In genomic region chr6:25578538-25578937, GRCh38 we compare ENCODE assay signal across 22 cellular contexts.
"Had no signal": no experiment of that assay in that cellular context is flagged by ENCODE, and none has a peak within 500 bp of the region (broad histone marks: within the 10 kb centered on the region; RNA-seq: fewer than 3 reads in every experiment).

No MANE protein-coding gene starts in this region.

- H3K4me1 ChIP-seq: sigmoid colon, testis, tibial nerve, upper lobe of right lung, vagina had no signal

- DNase-seq: effector memory CD4-positive, alpha-beta T cell; heart left ventricle; hypothalamus; kidney glomerular epithelial cell; mammary epithelial cell; naive thymus-derived CD4-positive, alpha-beta T cell; posterior cingulate gyrus; sigmoid colon; stimulated activated CD4-positive, alpha-beta T cell treated with anti-CD3 and anti-CD28 coated beads, Interleukin-2, amount 100 ng/mL, for 24 hours; stimulated activated CD4-positive, alpha-beta T cell treated with anti-CD3 and anti-CD28 coated beads, Interleukin-4, amount 100 ng/mL, for 4 hours; stimulated activated naive B cell treated with anti-CD40 and anti-IgM and Interleukin-4, amounts not matched to agents 10 μg/mL and 1 μg/mL and 100 μg/mL, for 72 hours; stimulated activated naive CD8-positive, alpha-beta T cell treated with anti-CD3 and anti-CD28 coated beads, Interleukin-15, amount 100 ng/mL, for 72 hours; testis; upper lobe of right lung had no signal

- H3K4me3 ChIP-seq: heart left ventricle, sigmoid colon, skin epidermis, testis, tibial nerve, upper lobe of right lung, vagina had no signal

- H3K4me3 Mint-ChIP-seq: naive thymus-derived CD4-positive, alpha-beta T cell; stimulated activated naive B cell treated with anti-CD40 and anti-IgM and Interleukin-4, amounts not matched to agents 10 μg/mL and 1 μg/mL and 100 μg/mL, for 72 hours; stimulated activated naive CD8-positive, alpha-beta T cell treated with anti-CD3 and anti-CD28 coated beads, Interleukin-15, amount 100 ng/mL, for 72 hours had no signal

- ATAC-seq: esophagus mucosa; heart left ventricle; left lobe of liver; naive thymus-derived CD4-positive, alpha-beta T cell; stimulated activated naive B cell treated with anti-CD40 and anti-IgM and Interleukin-4, amounts not matched to agents 10 μg/mL and 1 μg/mL and 100 μg/mL, for 72 hours; stimulated activated naive CD8-positive, alpha-beta T cell treated with anti-CD3 and anti-CD28 coated beads, Interleukin-15, amount 100 ng/mL, for 72 hours; upper lobe of right lung had no signal

- H3K27me3 ChIP-seq: heart left ventricle, neutrophil, sigmoid colon, testis, tibial nerve, upper lobe of right lung, vagina had no signal

- H3K27me3 Mint-ChIP-seq: stimulated activated naive B cell treated with anti-CD40 and anti-IgM and Interleukin-4, amounts not matched to agents 10 μg/mL and 1 μg/mL and 100 μg/mL, for 72 hours; stimulated activated naive CD8-positive, alpha-beta T cell treated with anti-CD3 and anti-CD28 coated beads, Interleukin-15, amount 100 ng/mL, for 72 hours had no signal

- H3K9me3 ChIP-seq: heart left ventricle, neutrophil, sigmoid colon, testis, tibial nerve, upper lobe of right lung, vagina had no signal

- FAIRE-seq: endometrium, islet of Langerhans had no signal

- H3K27ac Mint-ChIP-seq: naive thymus-derived CD4-positive, alpha-beta T cell; stimulated activated naive B cell treated with anti-CD40 and anti-IgM and Interleukin-4, amounts not matched to agents 10 μg/mL and 1 μg/mL and 100 μg/mL, for 72 hours; stimulated activated naive CD8-positive, alpha-beta T cell treated with anti-CD3 and anti-CD28 coated beads, Interleukin-15, amount 100 ng/mL, for 72 hours had no signal

- H3K27ac ChIP-seq: heart left ventricle, neutrophil, sigmoid colon, skin epidermis, testis, tibial nerve, upper lobe of right lung, vagina had no signal

- H3K9me3 Mint-ChIP-seq: naive thymus-derived CD4-positive, alpha-beta T cell; stimulated activated naive B cell treated with anti-CD40 and anti-IgM and Interleukin-4, amounts not matched to agents 10 μg/mL and 1 μg/mL and 100 μg/mL, for 72 hours; stimulated activated naive CD8-positive, alpha-beta T cell treated with anti-CD3 and anti-CD28 coated beads, Interleukin-15, amount 100 ng/mL, for 72 hours had no signal

- H3K36me3 ChIP-seq: neutrophil, sigmoid colon, vagina had no signal
